34 cellular contexts compared by ENCODE assay signal in the genomic region with DNA sequence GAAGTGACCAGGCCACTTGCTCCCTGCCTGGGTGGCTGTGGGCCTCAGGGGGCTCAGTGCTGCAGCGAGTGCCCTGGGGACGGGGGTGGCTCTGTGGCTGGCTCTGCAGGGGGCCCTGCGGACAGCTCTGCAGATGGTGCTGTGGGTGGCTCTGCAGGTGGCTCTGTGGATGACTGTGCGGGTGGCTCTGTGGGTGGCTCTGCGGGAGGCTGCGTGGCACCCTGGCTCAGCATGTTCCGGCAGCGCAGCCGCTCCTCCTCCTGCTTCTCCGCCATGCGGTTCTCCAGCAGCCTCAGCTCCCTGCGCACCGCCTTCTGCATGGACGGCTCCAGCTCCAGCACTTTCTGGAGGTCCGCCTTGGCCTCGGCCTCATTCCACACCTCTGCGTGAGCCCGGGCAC.
"Had no signal": no experiment of that assay in that cellular context is flagged by ENCODE, and none has a peak within 500 bp of the region (broad histone marks: within the 10 kb centered on the region; RNA-seq: fewer than 3 reads in every experiment).

No MANE protein-coding gene starts in this region.

- H3K9me3 ChIP-seq: Peyer's patch had no signal

- ATAC-seq: activated T-cell treated with anti-CD3 and anti-CD28 coated beads, Interleukin-2, amount 50 U/mL, for 4 hours; PC-3 had no signal

- H3K9ac ChIP-seq: KMS-11 had no signal

- H3K4me2 ChIP-seq: KMS-11 had no signal

- DNase-seq: activated CD4-positive, alpha-beta T cell treated with anti-CD3 and anti-CD28 coated beads, Interleukin-2, amount 10 ng/mL, durations not matched to agents 24 days and 14 days; activated CD4-positive, alpha-beta T cell treated with anti-CD3 and anti-CD28 coated beads, Interleukin-2, amount 50 U/mL, for 4 hours; activated CD8-positive, alpha-beta memory T cell treated with anti-CD3 and anti-CD28 coated beads, Interleukin-2, amount 50 U/mL, for 4 hours; activated naive CD4-positive, alpha-beta T cell; activated naive CD4-positive, alpha-beta T cell treated with anti-CD3 and anti-CD28 coated beads, Interleukin-2, amount 50 U/mL, for 16 hours; activated naive CD8-positive, alpha-beta T cell treated with anti-CD3 and anti-CD28 coated beads for 36 hours; activated T-cell treated with anti-CD3 and anti-CD28 coated beads for 4 hours; activated T-cell treated with anti-CD3 and anti-CD28 coated beads, Interleukin-2, amount 50 U/mL, for 4 hours; amniotic stem cell; brain microvascular endothelial cell; central memory CD4-positive, alpha-beta T cell; MM.1S; MV-4-11; NCI-H1092 treated with DMSO at 0.1 percent for 48 hours; NCI-H1417; NCI-H146; NCI-H187; NCI-H2029 treated with DMSO at 0.1 percent for 48 hours; NCI-H2107; NCI-H2171; NCI-H510A; NCI-H526; NCI-H748 treated with DMSO at 0.1 percent for 48 hours; NK-92 treated with Interleukin-12 subunit alpha and Interleukin-12 subunit beta, amount 100 ng/mL, for 24 hours; PC-3; Peyer's patch; RPMI8226; SW 1271; T-helper 1 cell; T-helper 2 cell; T-helper 9 cell had no signal

- H3K36me3 ChIP-seq: brain microvascular endothelial cell, Peyer's patch had no signal

- H3K27ac ChIP-seq: brain microvascular endothelial cell, KMS-11, Peyer's patch, VCaP had no signal

- H3K27ac Mint-ChIP-seq: activated CD4-positive, alpha-beta T cell treated with anti-CD3 and anti-CD28 coated beads, Interleukin-2, amount 10 ng/mL, durations not matched to agents 24 days and 14 days; activated naive CD8-positive, alpha-beta T cell treated with anti-CD3 and anti-CD28 coated beads for 36 hours; activated T-helper 1 cell treated with anti-CD3 and anti-CD28 coated beads, Interleukin-12 subunit alpha, Interleukin-12 subunit beta, Interleukin-2, Interleukin-4 antibody, amounts not matched to agents 30 ng/mL and 10 ng/mL and 1 ng/mL, durations not matched to agents 14 hours and 24 hours and 36 hours had no signal

- H3K4me3 ChIP-seq: Peyer's patch had no signal

- H3K4me3 Mint-ChIP-seq: activated CD4-positive, alpha-beta T cell treated with anti-CD3 and anti-CD28 coated beads, Interleukin-2, amount 10 ng/mL, durations not matched to agents 24 days and 14 days; activated naive CD8-positive, alpha-beta T cell treated with anti-CD3 and anti-CD28 coated beads for 36 hours; activated T-cell treated with anti-CD3 and anti-CD28 coated beads, Interleukin-2, amount 50 U/mL, for 4 hours; activated T-helper 1 cell treated with anti-CD3 and anti-CD28 coated beads, Interleukin-12 subunit alpha, Interleukin-12 subunit beta, Interleukin-2, Interleukin-4 antibody, amounts not matched to agents 30 ng/mL and 10 ng/mL and 1 ng/mL, durations not matched to agents 14 hours and 24 hours and 36 hours had no signal

- H3K27me3 ChIP-seq: brain microvascular endothelial cell, Peyer's patch had no signal
